In the genomic region with DNA sequence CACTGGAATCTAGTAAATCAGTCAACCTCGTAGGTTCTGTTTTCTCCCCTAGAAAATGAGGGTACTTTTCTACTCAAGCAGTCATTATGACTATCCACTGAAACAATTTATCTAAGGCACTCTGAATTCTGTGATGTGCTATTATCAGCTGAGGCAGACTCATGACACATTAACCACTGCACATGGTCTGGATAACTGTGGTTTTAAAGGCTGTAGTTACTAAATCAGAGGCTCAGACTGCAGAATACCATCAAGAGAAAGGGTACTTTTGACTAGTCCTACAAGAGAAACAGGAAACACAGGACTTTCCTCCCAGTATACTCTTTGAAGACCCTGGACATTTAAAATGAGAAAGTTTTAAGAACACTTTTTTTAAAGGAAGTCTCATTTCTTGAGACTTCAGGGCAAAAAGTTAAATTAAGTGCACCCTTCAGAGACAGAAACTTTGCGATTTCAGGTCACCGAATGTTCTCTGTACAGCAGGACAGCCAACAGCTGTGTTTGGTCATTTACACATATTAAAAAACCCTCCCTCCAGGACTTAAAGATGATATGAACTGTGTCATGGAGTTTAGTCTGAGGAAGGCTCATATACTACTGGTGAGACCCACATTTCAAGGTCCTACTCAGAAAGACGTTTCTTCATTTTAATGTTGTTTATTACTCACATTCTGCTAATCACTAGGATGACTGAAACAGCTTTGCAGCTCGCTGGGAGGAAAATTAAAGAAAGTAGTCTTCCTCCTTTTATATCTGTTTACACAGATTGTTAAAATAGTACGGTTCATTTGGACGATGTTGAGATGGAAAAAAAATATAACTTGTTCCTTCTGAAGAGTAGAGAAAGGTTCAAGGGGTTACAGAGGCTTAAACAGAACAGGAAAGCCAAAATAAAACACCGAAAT, we compare ENCODE assay signal across 8 cellular contexts. TPM values are rescaled to one million over a fixed set of nuclear protein-coding genes. Genes with fewer than 3 reads are reported as not detected.
DNase-seq lines count a peak whose midpoint lies in the region; ATAC-seq and TF ChIP-seq lines count a peak whose summit lies in the region.

No MANE protein-coding gene starts in this region.

- DNase-seq in ELR (ENCODE audit: low read depth) (peak; percentile 98), lower lobe of right lung (no peak), NCI-H1105 treated with DMSO at 0.1 percent for 48 hours (lab: John Stamatoyannopoulos, UW) (no peak)
- no peak for DNase-seq in activated CD8-positive, alpha-beta T cell treated with anti-CD3 and anti-CD28 coated beads, Interleukin-2, amount 10 ng/mL, durations not matched to agents 7 days and 5 days
- DNase-seq in activated CD4-positive, CD25-positive, alpha-beta regulatory T cell (lab: John Stamatoyannopoulos, UW), result no peak
- DNase-seq in activated naive CD4-positive, alpha-beta T cell treated with anti-CD3 and anti-CD28 coated beads, Interleukin-2, amount 10 ng/mL, durations not matched to agents 7 days and 5 days, result no peak

- H3K27me3 ChIP-seq in lower lobe of right lung (ENCODE audit: low read depth), result no peaks in the 10 kb centered on the region

- CTCF ChIA-PET in activated CD8-positive, alpha-beta T cell treated with anti-CD3 and anti-CD28 coated beads, Interleukin-2, amount 10 ng/mL, durations not matched to agents 7 days and 5 days (lab: Charles Lee), result interaction anchor here (0.9 to 6.3 kb wide), 5 partner anchors 7 to 409 kb away, joined by 3 to 44 read pairs (median 4); partner anchors contain the start of gene ATXN1
- CTCF ChIA-PET in activated naive CD4-positive, alpha-beta T cell treated with anti-CD3 and anti-CD28 coated beads, Interleukin-2, amount 10 ng/mL, durations not matched to agents 7 days and 5 days (lab: Charles Lee), result interaction anchor here (0.6 kb wide), 1 partner anchor 10 kb away, joined by 3 read pairs; no protein-coding TSS in a partner anchor

- H3K9me3 ChIP-seq in lower lobe of right lung, result no peaks in the 10 kb centered on the region

- H3K4me1 ChIP-seq in lower lobe of right lung, result peaks cover 79% of the 10 kb centered on the region

- H3K36me3 ChIP-seq in lower lobe of right lung, result no peaks in the 10 kb centered on the region

- peak overlapping the region; percentile 19 for H3K27ac ChIP-seq in lower lobe of right lung

- H3K4me3 Mint-ChIP-seq in activated CD8-positive, alpha-beta T cell treated with anti-CD3 and anti-CD28 coated beads, Interleukin-2, amount 10 ng/mL, durations not matched to agents 7 days and 5 days, result no peak overlapping the region
- H3K4me3 Mint-ChIP-seq in activated naive CD4-positive, alpha-beta T cell treated with anti-CD3 and anti-CD28 coated beads, Interleukin-2, amount 10 ng/mL, durations not matched to agents 7 days and 5 days, result no peak overlapping the region

- no peak overlapping the region for H3K4me3 ChIP-seq in lower lobe of right lung

- H3K27me3 Mint-ChIP-seq in activated CD8-positive, alpha-beta T cell treated with anti-CD3 and anti-CD28 coated beads, Interleukin-2, amount 10 ng/mL, durations not matched to agents 7 days and 5 days (ENCODE audit: low read depth), result no peaks in the 10 kb centered on the region
- H3K27me3 Mint-ChIP-seq in activated naive CD4-positive, alpha-beta T cell treated with anti-CD3 and anti-CD28 coated beads, Interleukin-2, amount 10 ng/mL, durations not matched to agents 7 days and 5 days, result no peaks in the 10 kb centered on the region

- peaks cover 50% of the 10 kb centered on the region for H3K36me3 Mint-ChIP-seq in activated CD8-positive, alpha-beta T cell treated with anti-CD3 and anti-CD28 coated beads, Interleukin-2, amount 10 ng/mL, durations not matched to agents 7 days and 5 days (ENCODE audit: low read depth)
- H3K36me3 Mint-ChIP-seq in activated naive CD4-positive, alpha-beta T cell treated with anti-CD3 and anti-CD28 coated beads, Interleukin-2, amount 10 ng/mL, durations not matched to agents 7 days and 5 days, result peaks cover 44% of the 10 kb centered on the region

- intact Hi-C loops in lower lobe of right lung (cut with DNase I), result no loop called here

- ATAC-seq in HG02973 (IDR thresholded peaks at IDR 0.05; ENCODE audit: unreplicated experiment) (peak; percentile 80), lower lobe of right lung (peak; percentile 50 to 58), GM18517 (IDR thresholded peaks at IDR 0.05; ENCODE audit: unreplicated experiment) (no peak)
- ATAC-seq in activated CD8-positive, alpha-beta T cell treated with anti-CD3 and anti-CD28 coated beads, Interleukin-2, amount 10 ng/mL, durations not matched to agents 7 days and 5 days, result peak; percentile 74

- no peak overlapping the region for H3K27ac Mint-ChIP-seq in activated CD8-positive, alpha-beta T cell treated with anti-CD3 and anti-CD28 coated beads, Interleukin-2, amount 10 ng/mL, durations not matched to agents 7 days and 5 days
- H3K27ac Mint-ChIP-seq in activated naive CD4-positive, alpha-beta T cell treated with anti-CD3 and anti-CD28 coated beads, Interleukin-2, amount 10 ng/mL, durations not matched to agents 7 days and 5 days, result no peak overlapping the region

- no peak for TF ChIP-seq CTCF in lower lobe of right lung (IDR thresholded peaks at IDR 0.05)

- peaks cover 56% of the 10 kb centered on the region for H3K4me1 Mint-ChIP-seq in activated CD8-positive, alpha-beta T cell treated with anti-CD3 and anti-CD28 coated beads, Interleukin-2, amount 10 ng/mL, durations not matched to agents 7 days and 5 days (ENCODE audit: low read depth)
- H3K4me1 Mint-ChIP-seq in activated naive CD4-positive, alpha-beta T cell treated with anti-CD3 and anti-CD28 coated beads, Interleukin-2, amount 10 ng/mL, durations not matched to agents 7 days and 5 days, result peaks cover 43% of the 10 kb centered on the region

- POLR2A ChIA-PET in activated CD8-positive, alpha-beta T cell treated with anti-CD3 and anti-CD28 coated beads, Interleukin-2, amount 10 ng/mL, durations not matched to agents 7 days and 5 days (lab: Charles Lee), result interaction anchor here (1.2 to 2.9 kb wide), 3 partner anchors 10 to 21 kb away, joined by 3 to 18 read pairs (median 4); partner anchors contain the start of gene ATXN1

- no peaks in the 10 kb centered on the region for H3K9me3 Mint-ChIP-seq in activated CD8-positive, alpha-beta T cell treated with anti-CD3 and anti-CD28 coated beads, Interleukin-2, amount 10 ng/mL, durations not matched to agents 7 days and 5 days (ENCODE audit: insufficient read depth)
- H3K9me3 Mint-ChIP-seq in activated naive CD4-positive, alpha-beta T cell treated with anti-CD3 and anti-CD28 coated beads, Interleukin-2, amount 10 ng/mL, durations not matched to agents 7 days and 5 days, result no peaks in the 10 kb centered on the region

RNA-seq across cellular contexts. Expression of gene ATXN1, which starts 19.9 kb away (rescaled TPM):
- total RNA-seq in activated CD8-positive, alpha-beta T cell treated with anti-CD3 and anti-CD28 coated beads, Interleukin-2, amount 10 ng/mL, durations not matched to agents 7 days and 5 days, result 10 to 100 TPM; 36.7 to 42.9 TPM
- 75.9 TPM for total RNA-seq in lower lobe of right lung
